8 cellular contexts compared by ENCODE assay signal in genomic region chr19:7533281-7533819, GRCh38. TPM values are rescaled to one million over a fixed set of nuclear protein-coding genes. Genes with fewer than 3 reads are reported as not detected.
DNase-seq lines count a peak whose midpoint lies in the region; TF ChIP-seq lines count a peak whose summit lies in the region.

No MANE protein-coding gene starts in this region.

- peak overlapping the region; percentile 96 for H3K4me3 Mint-ChIP-seq in activated CD4-positive, alpha-beta T cell treated with anti-CD3 and anti-CD28 coated beads, Interleukin-2, amount 10 ng/mL, durations not matched to agents 24 days and 14 days

- H3K36me3 ChIP-seq in iPS-18a (ENCODE audit: control insufficient read depth, low read depth, low read length) (no peaks in the 10 kb centered on the region), sigmoid colon (peaks cover 0 to 42% (median 17%) of the 10 kb centered on the region in 4 donors)

- H3K36me3 Mint-ChIP-seq in activated CD4-positive, alpha-beta T cell treated with anti-CD3 and anti-CD28 coated beads, Interleukin-2, amount 10 ng/mL, durations not matched to agents 24 days and 14 days (ENCODE audit: low read depth), result peaks cover 20% of the 10 kb centered on the region

- no peaks in the 10 kb centered on the region for H3K27me3 Mint-ChIP-seq in activated CD4-positive, alpha-beta T cell treated with anti-CD3 and anti-CD28 coated beads, Interleukin-2, amount 10 ng/mL, durations not matched to agents 24 days and 14 days

- TF ChIP-seq POLR2A in sigmoid colon (IDR thresholded peaks at IDR 0.05), result no peak

- H3K4me1 ChIP-seq in iPS-18a (ENCODE audit: control insufficient read depth, low read depth, low read length), result no peaks in the 10 kb centered on the region
- peaks cover 0 to 27% (median 16%) of the 10 kb centered on the region in 4 donors for H3K4me1 ChIP-seq in sigmoid colon

- in situ Hi-C loops in astrocyte of the spinal cord (cut with HindIII; ENCODE audit: low sequenced_read_pairs) (no loop called here), GM13976 (cut with MboI; ENCODE audit: low sequenced_read_pairs, unreplicated experiment) (no loop called here)

- H3K4me3 ChIP-seq in astrocyte of the spinal cord (ENCODE audit: low read depth, low read length) (peak overlapping the region; percentile 96), iPS-18a (ENCODE audit: low read length) (peak overlapping the region; percentile 94), sigmoid colon (peak overlapping the region; percentile 72 to 89 (median 84))

- TF ChIP-seq CTCF in astrocyte of the spinal cord (IDR thresholded peaks at IDR 0.05; ENCODE audit: low read depth, low read length) (no peak), sigmoid colon (IDR thresholded peaks at IDR 0.05) (no peak), GM13976 (IDR thresholded peaks at IDR 0.05; ENCODE audit: borderline replicate concordance, control extremely low read depth, extremely low read depth, insufficient read depth, missing control alignments) (no peak)

- H3K27ac Mint-ChIP-seq in activated CD4-positive, alpha-beta T cell treated with anti-CD3 and anti-CD28 coated beads, Interleukin-2, amount 10 ng/mL, durations not matched to agents 24 days and 14 days, result peak overlapping the region; percentile 51

- H3K9me3 ChIP-seq in iPS-18a (ENCODE audit: control insufficient read depth, low read depth, low read length) (no peaks in the 10 kb centered on the region), sigmoid colon (no peaks in the 10 kb centered on the region)

- intact Hi-C loops in activated CD4-positive, alpha-beta T cell treated with anti-CD3 and anti-CD28 coated beads, Interleukin-2, amount 10 ng/mL, durations not matched to agents 24 days and 14 days (cut with micrococcal nuclease), result loop anchor here (10.0 kb wide), 1 partner anchor 139 kb away; no protein-coding TSS in a partner anchor
- intact Hi-C loops in sigmoid colon (cut with DNase I), result loop anchor here (10.0 kb wide), 1 partner anchor 799 kb away; the partner anchor contains the start of genes GPR108 and TRIP10

- H3K27me3 ChIP-seq in iPS-18a (ENCODE audit: control insufficient read depth, insufficient read depth, low read length), result no peaks in the 10 kb centered on the region
- no peaks in the 10 kb centered on the region for H3K27me3 ChIP-seq in sigmoid colon

- no peak for TF ChIP-seq EP300 in sigmoid colon (IDR thresholded peaks at IDR 0.05)

- no peak for DNase-seq in activated CD4-positive, alpha-beta T cell treated with anti-CD3 and anti-CD28 coated beads, Interleukin-2, amount 10 ng/mL, durations not matched to agents 24 days and 14 days
- no peak for DNase-seq in activated CD4-positive, alpha-beta T cell treated with anti-CD3 and anti-CD28 coated beads for 1 hour
- DNase-seq in astrocyte of the spinal cord (ENCODE audit: low read depth, low spot score) (peak; percentile 37), sigmoid colon (peak; percentile 92), SHP77 treated with DMSO at 0.1 percent for 48 hours (lab: John Stamatoyannopoulos, UW) (no peak), GM13976 (ENCODE audit: low spot score) (no peak), HPDE6-E6E7 (ENCODE audit: extremely low spot score) (no peak)

- peak overlapping the region; percentile 68 for H3K9ac ChIP-seq in iPS-18a (ENCODE audit: low read length)

- no peaks in the 10 kb centered on the region for H3K9me3 Mint-ChIP-seq in activated CD4-positive, alpha-beta T cell treated with anti-CD3 and anti-CD28 coated beads, Interleukin-2, amount 10 ng/mL, durations not matched to agents 24 days and 14 days

- peaks cover 13% of the 10 kb centered on the region for H3K4me1 Mint-ChIP-seq in activated CD4-positive, alpha-beta T cell treated with anti-CD3 and anti-CD28 coated beads, Interleukin-2, amount 10 ng/mL, durations not matched to agents 24 days and 14 days

- H3K27ac ChIP-seq in iPS-18a (ENCODE audit: low read length), result peak overlapping the region; percentile 54
- H3K27ac ChIP-seq in sigmoid colon, result peak overlapping the region; percentile 87 to 97 (median 96)

- WGBS in sigmoid colon, 2 donors, result 31 to 46% methylated on average over 27 of the region's 27 CpGs

RNA-seq across cellular contexts. Expression of gene PNPLA6, which starts 2.2 kb away (rescaled TPM):
- total RNA-seq in activated CD4-positive, alpha-beta T cell treated with anti-CD3 and anti-CD28 coated beads, Interleukin-2, amount 10 ng/mL, durations not matched to agents 24 days and 14 days, result 122 and 125 TPM in 2 replicates
- total RNA-seq in sigmoid colon, result 10 to 100 TPM; 35.2 to 77.0 (median 44.1) TPM
- 10 to 100 TPM; 13.6 to 76.3 (median 15.0) TPM for polyA plus RNA-seq in sigmoid colon

RNA-seq across cellular contexts. Expression of gene MCOLN1, which starts 10.9 kb away (rescaled TPM):
- 13.3 and 13.7 TPM in 2 replicates for total RNA-seq in activated CD4-positive, alpha-beta T cell treated with anti-CD3 and anti-CD28 coated beads, Interleukin-2, amount 10 ng/mL, durations not matched to agents 24 days and 14 days
- 10 to 100 TPM; 15.5 to 21.3 (median 17.1) TPM for total RNA-seq in sigmoid colon
- polyA plus RNA-seq in sigmoid colon, result 10 to 100 TPM; 16.0 to 23.7 (median 16.8) TPM

RNA-seq across cellular contexts. Expression of gene ZNF358, which starts 17.4 kb away (rescaled TPM):
- 5.1 and 5.7 TPM in 2 replicates for total RNA-seq in activated CD4-positive, alpha-beta T cell treated with anti-CD3 and anti-CD28 coated beads, Interleukin-2, amount 10 ng/mL, durations not matched to agents 24 days and 14 days
- total RNA-seq in sigmoid colon, result 100 to 1,000 TPM in 1 of 4 donors, 10 to 100 TPM in 3; 64.5 to 120 (median 69.6) TPM
- polyA plus RNA-seq in sigmoid colon, result 10 to 100 TPM; 29.3 to 52.9 (median 31.9) TPM

RNA-seq across cellular contexts. Expression of gene PEX11G, which starts 44.5 kb away (rescaled TPM):
- 1.1 and 1.2 TPM in 2 replicates for total RNA-seq in activated CD4-positive, alpha-beta T cell treated with anti-CD3 and anti-CD28 coated beads, Interleukin-2, amount 10 ng/mL, durations not matched to agents 24 days and 14 days
- total RNA-seq in sigmoid colon, result 1 to 10 TPM in 3 of 4 donors, not detected in 1; 2.3 to 4.8 (median 3.6) TPM
- 10 to 100 TPM in 1 of 3 donors, 1 to 10 TPM in 2; 5.4 to 12.3 (median 6.6) TPM for polyA plus RNA-seq in sigmoid colon

Comparison
In these comparisons a context has a peak if more than half of its experiments do, and no peak if none do; other contexts are left out.
1. DNase-seq: peak in astrocyte of the spinal cord (single experiment) and sigmoid colon (single experiment); none in activated CD4-positive, alpha-beta T cell treated with anti-CD3 and anti-CD28 coated beads, Interleukin-2, amount 10 ng/mL, durations not matched to agents 24 days and 14 days (single experiment), activated CD4-positive, alpha-beta T cell treated with anti-CD3 and anti-CD28 coated beads for 1 hour (single experiment), SHP77 treated with DMSO at 0.1 percent for 48 hours (single experiment), GM13976 (single experiment) and HPDE6-E6E7 (single experiment).
2. Peak in every context shown above with its lines, with median percentiles within 50 percentile points of each other: H3K4me3 ChIP-seq.